8 cellular contexts compared by ENCODE assay signal in genomic region chr5:122192883-122193496, GRCh38.
DNase-seq lines count a peak whose midpoint lies in the region; ATAC-seq and TF ChIP-seq lines count a peak whose summit lies in the region.

No MANE protein-coding gene starts in this region.

- no peak overlapping the region for H3K4me3 Mint-ChIP-seq in nephron progenitor cell

- no peaks in the 10 kb centered on the region for H3K9me3 ChIP-seq in AG04450 (ENCODE audit: control insufficient read depth, insufficient read depth, low read length)
- no peaks in the 10 kb centered on the region for H3K9me3 ChIP-seq in SJCRH30 (replicated peaks)

- in situ Hi-C loops in GM13976 (cut with MboI; ENCODE audit: low sequenced_read_pairs, unreplicated experiment), result loop anchor here (10.0 kb wide), 2 partner anchors 222 to 302 kb away; no protein-coding TSS in a partner anchor

- H3K36me3 Mint-ChIP-seq in nephron progenitor cell (ENCODE audit: low read depth), result no peaks in the 10 kb centered on the region

- H3K27ac ChIP-seq in AG04450 (ENCODE audit: low read depth, low read length), result no peak overlapping the region
- no peak overlapping the region for H3K27ac ChIP-seq in SJCRH30

- H3K27me3 ChIP-seq in AG04450 (ENCODE audit: control insufficient read depth, insufficient read depth, low read length) (no peaks in the 10 kb centered on the region), SJCRH30 (no peaks in the 10 kb centered on the region; the same call in 1 of the 2 replicates)

- H3K27me3 Mint-ChIP-seq in nephron progenitor cell (ENCODE audit: low read depth, poor library complexity), result no peaks in the 10 kb centered on the region

- DNase-seq in AG04450 (ENCODE audit: low read depth, low spot score), result peak; percentile 41
- DNase-seq in GM13976 (ENCODE audit: low spot score), result peak; percentile 29
- peak; percentile 60 for DNase-seq in MV-4-11 (lab: John Stamatoyannopoulos, UW)
- peak; percentile 44 to 76 for DNase-seq in SJCRH30
- DNase-seq in nephron progenitor cell, result peak; percentile 29
- DNase-seq in stimulated activated CD4-positive, alpha-beta T cell treated with anti-CD3 and anti-CD28 coated beads, Interleukin-12 subunit alpha, Interleukin-12 subunit beta, amount 100 ng/mL, for 4 hours, result no peak

- no peak overlapping the region for H3K4me3 ChIP-seq in AG04450 (ENCODE audit: low read depth, low read length)
- H3K4me3 ChIP-seq in SJCRH30, result no peak overlapping the region

- TF ChIP-seq CTCF in AG04450 (IDR thresholded peaks at IDR 0.05; ENCODE audit: low read depth, low read length) (peak; percentile 58), GM13976 (IDR thresholded peaks at IDR 0.05; ENCODE audit: borderline replicate concordance, control extremely low read depth, extremely low read depth, insufficient read depth, missing control alignments) (peak; percentile 66), nephron progenitor cell (IDR thresholded peaks at IDR 0.05) (peak; percentile 63)

- CTCF ChIA-PET in AG04450 (lab: Charles Lee), result interaction anchor here (0.6 to 9.2 kb wide), 5 partner anchors 16 to 222 kb away, joined by 3 to 120 read pairs (median 3); no protein-coding TSS in a partner anchor

- H3K4me1 ChIP-seq in SJCRH30, result no peaks in the 10 kb centered on the region

- ATAC-seq in HG02642 (IDR thresholded peaks at IDR 0.05; ENCODE audit: poor library complexity, unreplicated experiment) (peak; percentile 85), esophagus mucosa (peak; percentile 81)

- H3K9me3 Mint-ChIP-seq in nephron progenitor cell, result no peaks in the 10 kb centered on the region

- H3K4me1 Mint-ChIP-seq in nephron progenitor cell, result peaks cover 17% of the 10 kb centered on the region

- H3K36me3 ChIP-seq in SJCRH30, result no peaks in the 10 kb centered on the region

- no peak overlapping the region for H3K27ac Mint-ChIP-seq in nephron progenitor cell

- POLR2A ChIA-PET in AG04450 (lab: Yijun Ruan, JAX), result no interaction called here
